In the genomic region with DNA sequence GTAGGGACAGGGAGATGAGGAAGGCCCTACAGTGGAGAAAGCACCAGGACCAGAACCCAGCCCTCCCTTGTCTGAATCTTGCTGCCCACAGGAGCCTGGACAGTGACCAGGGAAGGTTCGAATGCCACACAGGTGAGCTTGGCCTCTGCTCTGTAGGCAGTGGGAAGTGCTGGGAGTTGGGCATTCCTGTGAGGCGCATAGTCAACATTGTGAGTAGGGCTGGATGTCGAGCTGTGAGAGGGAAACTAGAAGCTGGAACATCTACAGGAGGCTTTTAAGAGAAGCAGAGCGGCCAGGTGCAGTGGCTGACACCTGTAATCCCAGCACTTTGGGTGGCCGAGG, we compare ENCODE assay signal across 21 cellular contexts. TPM values are rescaled to one million over a fixed set of nuclear protein-coding genes. Genes with fewer than 3 reads are reported as not detected.
"Had no signal": no experiment of that assay in that cellular context is flagged by ENCODE, and none has a peak within 500 bp of the region (broad histone marks: within the 10 kb centered on the region; RNA-seq: fewer than 3 reads in every experiment).

No MANE protein-coding gene starts in this region.

- ATAC-seq: activated T-helper 17 cell treated with anti-CD3 and anti-CD28 coated beads, Interleukin-2, amount 50 U/mL, for 72 hours; body of pancreas; foreskin keratinocyte; left colon; stimulated activated naive CD8-positive, alpha-beta T cell treated with anti-CD3 and anti-CD28 coated beads, Interleukin-15, amount 100 ng/mL, for 72 hours had no signal

- DNase-seq: activated CD4-positive, alpha-beta memory T cell treated with anti-CD3 and anti-CD28 coated beads for 36 hours; activated naive CD4-positive, alpha-beta T cell treated with Interleukin-2 at 50 U/mL for 16 hours; activated naive CD8-positive, alpha-beta T cell treated with anti-CD3 and anti-CD28 coated beads, Interleukin-2, amount 10 ng/mL, durations not matched to agents 7 days and 5 days; activated T-cell treated with anti-CD3 and anti-CD28 coated beads, Interleukin-2, amount 50 U/mL, for 1 hour; central memory CD4-positive, alpha-beta T cell; colonic mucosa; foreskin keratinocyte; hippocampal formation; left colon; mammary epithelial cell; midbrain; nucleus accumbens; stimulated activated naive CD8-positive, alpha-beta T cell treated with anti-CD3 and anti-CD28 coated beads, Interleukin-15, amount 100 ng/mL, for 72 hours; SW 1271; T-helper 2 cell; testis had no signal

- H3K9me3 Mint-ChIP-seq: activated CD4-positive, alpha-beta memory T cell treated with anti-CD3 and anti-CD28 coated beads for 36 hours; activated naive CD8-positive, alpha-beta T cell treated with anti-CD3 and anti-CD28 coated beads, Interleukin-2, amount 10 ng/mL, durations not matched to agents 7 days and 5 days; activated T-helper 17 cell treated with anti-CD3 and anti-CD28 coated beads, Interleukin-2, amount 50 U/mL, for 72 hours; nephron; stimulated activated naive CD8-positive, alpha-beta T cell treated with anti-CD3 and anti-CD28 coated beads, Interleukin-15, amount 100 ng/mL, for 72 hours had no signal

- H3K27me3 Mint-ChIP-seq: activated CD4-positive, alpha-beta memory T cell treated with anti-CD3 and anti-CD28 coated beads for 36 hours; activated T-helper 17 cell treated with anti-CD3 and anti-CD28 coated beads, Interleukin-2, amount 50 U/mL, for 72 hours; stimulated activated naive CD8-positive, alpha-beta T cell treated with anti-CD3 and anti-CD28 coated beads, Interleukin-15, amount 100 ng/mL, for 72 hours had no signal

- H3K4me1 Mint-ChIP-seq: stimulated activated naive CD8-positive, alpha-beta T cell treated with anti-CD3 and anti-CD28 coated beads, Interleukin-15, amount 100 ng/mL, for 72 hours had no signal

- H3K9me3 ChIP-seq: body of pancreas, colonic mucosa, testis had no signal

- H3K27ac ChIP-seq: colonic mucosa, foreskin keratinocyte, testis had no signal

- H3K27me3 ChIP-seq: body of pancreas, colonic mucosa, foreskin keratinocyte, testis had no signal

- H3K27ac Mint-ChIP-seq: activated CD4-positive, alpha-beta memory T cell treated with anti-CD3 and anti-CD28 coated beads for 36 hours; activated naive CD8-positive, alpha-beta T cell treated with anti-CD3 and anti-CD28 coated beads, Interleukin-2, amount 10 ng/mL, durations not matched to agents 7 days and 5 days had no signal

- H3K4me3 Mint-ChIP-seq: activated CD4-positive, alpha-beta memory T cell treated with anti-CD3 and anti-CD28 coated beads for 36 hours; activated naive CD8-positive, alpha-beta T cell treated with anti-CD3 and anti-CD28 coated beads, Interleukin-2, amount 10 ng/mL, durations not matched to agents 7 days and 5 days; activated T-helper 17 cell treated with anti-CD3 and anti-CD28 coated beads, Interleukin-2, amount 50 U/mL, for 72 hours; nephron; stimulated activated naive CD8-positive, alpha-beta T cell treated with anti-CD3 and anti-CD28 coated beads, Interleukin-15, amount 100 ng/mL, for 72 hours had no signal

- H3K36me3 Mint-ChIP-seq: activated CD4-positive, alpha-beta memory T cell treated with anti-CD3 and anti-CD28 coated beads for 36 hours; activated naive CD8-positive, alpha-beta T cell treated with anti-CD3 and anti-CD28 coated beads, Interleukin-2, amount 10 ng/mL, durations not matched to agents 7 days and 5 days had no signal

- H3K4me3 ChIP-seq: body of pancreas, colonic mucosa, testis had no signal

- H3K36me3 ChIP-seq: colonic mucosa had no signal

- H3K4me1 ChIP-seq: body of pancreas, colonic mucosa, foreskin keratinocyte had no signal

RNA-seq across cellular contexts. Expression of gene TLR9, which starts 47.8 kb away (rescaled TPM):
- total RNA-seq: epithelial cell of proximal tubule, foreskin keratinocyte, mammary epithelial cell, skeletal muscle tissue had no signal
